In genomic region chr22:42939941-42940653, GRCh38 we compare ENCODE assay signal across 7 cellular contexts.
DNase-seq lines count a peak whose midpoint lies in the region; ATAC-seq and TF ChIP-seq lines count a peak whose summit lies in the region.

No MANE protein-coding gene starts in this region.

- no peak overlapping the region for H3K4me3 ChIP-seq in trophoblast cell (ENCODE audit: low read depth, low read length)

- no peak overlapping the region for H3K23ac ChIP-seq in trophoblast cell (ENCODE audit: low read length)

- H2AFZ ChIP-seq in trophoblast cell (ENCODE audit: insufficient read depth, low read length, poor library complexity), result no peak overlapping the region

- H3K79me1 ChIP-seq in trophoblast cell (ENCODE audit: low read length), result peaks cover 3% of the 10 kb centered on the region

- H3K18ac ChIP-seq in trophoblast cell (ENCODE audit: low read length), result no peak overlapping the region

- no peak overlapping the region for H3K27ac ChIP-seq in trophoblast cell (ENCODE audit: low read depth, low read length)

- peaks cover 3% of the 10 kb centered on the region for H3K36me3 Mint-ChIP-seq in brain
- peaks cover 3% of the 10 kb centered on the region for H3K36me3 Mint-ChIP-seq in type B pancreatic cell

- H3K9me3 Mint-ChIP-seq in brain, result peaks cover 0 to 2% (median 0%) of the 10 kb centered on the region in 5 experiments
- H3K9me3 Mint-ChIP-seq in type B pancreatic cell, result no peaks in the 10 kb centered on the region

- peak overlapping the region in 3 of 5 experiments; percentile 84 to 95 (median 90) for H3K27ac Mint-ChIP-seq in brain
- H3K27ac Mint-ChIP-seq in type B pancreatic cell, result peak overlapping the region; percentile 80

- H2AK5ac ChIP-seq in trophoblast cell (ENCODE audit: low read length), result no peak overlapping the region

- peak overlapping the region in 1 of 5 experiments; percentile 30 for H3K4me3 Mint-ChIP-seq in brain
- peak overlapping the region; percentile 36 for H3K4me3 Mint-ChIP-seq in type B pancreatic cell

- peak; percentile 82 for ATAC-seq in left colon
- no peak for ATAC-seq in HG03175 (IDR thresholded peaks at IDR 0.05; ENCODE audit: unreplicated experiment)

- DNase-seq in HuH-7 (ENCODE audit: low spot score) (peak; percentile 73), left colon (peak; percentile 70 to 82), type B pancreatic cell (ENCODE audit: extremely low spot score, unreplicated experiment) (no peak), trophoblast cell (no peak), NCI-H1930 (lab: John Stamatoyannopoulos, UW) (no peak)

- H3K27me3 Mint-ChIP-seq in brain, result no peaks in the 10 kb centered on the region
- no peaks in the 10 kb centered on the region for H3K27me3 Mint-ChIP-seq in type B pancreatic cell

- intact Hi-C loops in left colon (cut with DNase I, micrococcal nuclease), result no loop called here

- peaks cover 7% of the 10 kb centered on the region for H3K79me2 ChIP-seq in trophoblast cell (ENCODE audit: control insufficient read depth, insufficient read depth, low read length, poor library complexity)

- no peak overlapping the region for H4K8ac ChIP-seq in trophoblast cell (ENCODE audit: low read depth, low read length)

- H3K27me3 ChIP-seq in trophoblast cell (ENCODE audit: insufficient read depth, low read length), result no peaks in the 10 kb centered on the region

- TF ChIP-seq CTCF in brain (conservative IDR thresholded peaks at IDR 0.05) (no peak), type B pancreatic cell (conservative IDR thresholded peaks at IDR 0.05) (no peak)

- H3K4me1 Mint-ChIP-seq in brain, result peaks cover 80% of the 10 kb centered on the region
- H3K4me1 Mint-ChIP-seq in type B pancreatic cell (ENCODE audit: unreplicated experiment), result peaks cover 55% of the 10 kb centered on the region

- no peak overlapping the region for H3K4me2 ChIP-seq in trophoblast cell (ENCODE audit: low read length)

- no peak overlapping the region for H2BK5ac ChIP-seq in trophoblast cell (ENCODE audit: low read depth, low read length, poor library complexity)

- no peak overlapping the region for H3K4ac ChIP-seq in trophoblast cell (ENCODE audit: low read depth, low read length)

- peaks cover 10 to 29% of the 10 kb centered on the region in 2 experiments for H3K4me1 ChIP-seq in trophoblast cell (ENCODE audit: control insufficient read depth in 1 of 2, insufficient read depth in 2 of 2, low read length in 2 of 2)

- H2BK12ac ChIP-seq in trophoblast cell (ENCODE audit: low read length), result no peak overlapping the region

- no CpG with 5 or more reads among the region's 12 CpGs for WGBS in trophoblast cell (ENCODE audit: extremely low coverage, insufficient coverage, insufficient read length)

- H3K9ac ChIP-seq in trophoblast cell (ENCODE audit: low read length), result no peak overlapping the region

- no peak overlapping the region for H4K91ac ChIP-seq in trophoblast cell (ENCODE audit: low read depth, low read length)

- no peaks in the 10 kb centered on the region for H3K9me3 ChIP-seq in trophoblast cell (ENCODE audit: insufficient read depth, low read depth, low read length)

- H2BK120ac ChIP-seq in trophoblast cell (ENCODE audit: insufficient read depth, low read length, poor library complexity), result no peak overlapping the region

- peaks cover 0 to 1% of the 10 kb centered on the region in 2 experiments for H3K36me3 ChIP-seq in trophoblast cell (ENCODE audit: control insufficient read depth in 1 of 2, insufficient read depth in 2 of 2, low read length in 2 of 2)

- H3K14ac ChIP-seq in trophoblast cell (ENCODE audit: low read length), result no peak overlapping the region

- H4K12ac ChIP-seq in trophoblast cell (ENCODE audit: low read depth, low read length), result no peak overlapping the region

Comparison
In these comparisons a context has a peak if more than half of its experiments do, and no peak if none do; other contexts are left out.
1. DNase-seq: peak in HuH-7 (single experiment) and left colon (2 of 2); none in type B pancreatic cell (single experiment), trophoblast cell (0 of 2) and NCI-H1930 (0 of 2).